Comparison of ENCODE assay signal across 1 cellular context in the genomic region with DNA sequence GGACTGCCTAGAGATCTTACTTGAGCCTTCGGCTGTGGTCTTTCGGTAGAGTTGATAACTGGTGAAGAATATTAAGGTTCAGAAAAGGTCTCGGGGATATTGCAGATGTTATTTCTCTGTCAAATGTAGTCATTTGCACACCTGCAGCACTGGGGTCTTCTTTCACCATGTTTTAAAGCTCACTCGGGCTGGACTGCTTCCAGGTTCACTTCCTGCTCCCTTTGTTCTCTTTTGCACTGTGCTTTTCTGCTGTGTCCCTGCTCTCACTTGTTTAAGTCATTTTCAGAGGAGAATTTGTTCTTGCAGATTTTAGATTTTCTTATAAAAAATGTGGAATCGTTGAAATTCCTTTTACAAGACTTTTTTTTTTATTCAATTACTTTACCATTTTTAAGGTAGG.
TF ChIP-seq lines count a peak whose summit lies in the region.

No MANE protein-coding gene starts in this region.

TF ChIP-seq in A549, 52 proteins besides CTCF, POLR2A, EP300 and RAD21 (continued from another document):
- TF ChIP-seq, protein P1, sequence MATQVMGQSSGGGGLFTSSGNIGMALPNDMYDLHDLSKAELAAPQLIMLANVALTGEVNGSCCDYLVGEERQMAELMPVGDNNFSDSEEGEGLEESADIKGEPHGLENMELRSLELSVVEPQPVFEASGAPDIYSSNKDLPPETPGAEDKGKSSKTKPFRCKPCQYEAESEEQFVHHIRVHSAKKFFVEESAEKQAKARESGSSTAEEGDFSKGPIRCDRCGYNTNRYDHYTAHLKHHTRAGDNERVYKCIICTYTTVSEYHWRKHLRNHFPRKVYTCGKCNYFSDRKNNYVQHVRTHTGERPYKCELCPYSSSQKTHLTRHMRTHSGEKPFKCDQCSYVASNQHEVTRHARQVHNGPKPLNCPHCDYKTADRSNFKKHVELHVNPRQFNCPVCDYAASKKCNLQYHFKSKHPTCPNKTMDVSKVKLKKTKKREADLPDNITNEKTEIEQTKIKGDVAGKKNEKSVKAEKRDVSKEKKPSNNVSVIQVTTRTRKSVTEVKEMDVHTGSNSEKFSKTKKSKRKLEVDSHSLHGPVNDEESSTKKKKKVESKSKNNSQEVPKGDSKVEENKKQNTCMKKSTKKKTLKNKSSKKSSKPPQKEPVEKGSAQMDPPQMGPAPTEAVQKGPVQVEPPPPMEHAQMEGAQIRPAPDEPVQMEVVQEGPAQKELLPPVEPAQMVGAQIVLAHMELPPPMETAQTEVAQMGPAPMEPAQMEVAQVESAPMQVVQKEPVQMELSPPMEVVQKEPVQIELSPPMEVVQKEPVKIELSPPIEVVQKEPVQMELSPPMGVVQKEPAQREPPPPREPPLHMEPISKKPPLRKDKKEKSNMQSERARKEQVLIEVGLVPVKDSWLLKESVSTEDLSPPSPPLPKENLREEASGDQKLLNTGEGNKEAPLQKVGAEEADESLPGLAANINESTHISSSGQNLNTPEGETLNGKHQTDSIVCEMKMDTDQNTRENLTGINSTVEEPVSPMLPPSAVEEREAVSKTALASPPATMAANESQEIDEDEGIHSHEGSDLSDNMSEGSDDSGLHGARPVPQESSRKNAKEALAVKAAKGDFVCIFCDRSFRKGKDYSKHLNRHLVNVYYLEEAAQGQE (IDR thresholded peaks at IDR 0.05), result no peak
- TF ChIP-seq, protein P2, sequence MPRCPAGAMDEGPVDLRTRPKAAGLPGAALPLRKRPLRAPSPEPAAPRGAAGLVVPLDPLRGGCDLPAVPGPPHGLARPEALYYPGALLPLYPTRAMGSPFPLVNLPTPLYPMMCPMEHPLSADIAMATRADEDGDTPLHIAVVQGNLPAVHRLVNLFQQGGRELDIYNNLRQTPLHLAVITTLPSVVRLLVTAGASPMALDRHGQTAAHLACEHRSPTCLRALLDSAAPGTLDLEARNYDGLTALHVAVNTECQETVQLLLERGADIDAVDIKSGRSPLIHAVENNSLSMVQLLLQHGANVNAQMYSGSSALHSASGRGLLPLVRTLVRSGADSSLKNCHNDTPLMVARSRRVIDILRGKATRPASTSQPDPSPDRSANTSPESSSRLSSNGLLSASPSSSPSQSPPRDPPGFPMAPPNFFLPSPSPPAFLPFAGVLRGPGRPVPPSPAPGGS (IDR thresholded peaks at IDR 0.05), result no peak
- TF ChIP-seq, protein P3, sequence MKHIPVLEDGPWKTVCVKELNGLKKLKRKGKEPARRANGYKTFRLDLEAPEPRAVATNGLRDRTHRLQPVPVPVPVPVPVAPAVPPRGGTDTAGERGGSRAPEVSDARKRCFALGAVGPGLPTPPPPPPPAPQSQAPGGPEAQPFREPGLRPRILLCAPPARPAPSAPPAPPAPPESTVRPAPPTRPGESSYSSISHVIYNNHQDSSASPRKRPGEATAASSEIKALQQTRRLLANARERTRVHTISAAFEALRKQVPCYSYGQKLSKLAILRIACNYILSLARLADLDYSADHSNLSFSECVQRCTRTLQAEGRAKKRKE (CRISPR knock-in tag; IDR thresholded peaks at IDR 0.05; ENCODE audit: low read depth), result no peak
- TF ChIP-seq HEYL (CRISPR knock-in tag; IDR thresholded peaks at IDR 0.05), result no peak
- no peak for TF ChIP-seq MAZ (IDR thresholded peaks at IDR 0.05; ENCODE audit: borderline replicate concordance, low read depth, low read length)
- TF ChIP-seq, protein P4, sequence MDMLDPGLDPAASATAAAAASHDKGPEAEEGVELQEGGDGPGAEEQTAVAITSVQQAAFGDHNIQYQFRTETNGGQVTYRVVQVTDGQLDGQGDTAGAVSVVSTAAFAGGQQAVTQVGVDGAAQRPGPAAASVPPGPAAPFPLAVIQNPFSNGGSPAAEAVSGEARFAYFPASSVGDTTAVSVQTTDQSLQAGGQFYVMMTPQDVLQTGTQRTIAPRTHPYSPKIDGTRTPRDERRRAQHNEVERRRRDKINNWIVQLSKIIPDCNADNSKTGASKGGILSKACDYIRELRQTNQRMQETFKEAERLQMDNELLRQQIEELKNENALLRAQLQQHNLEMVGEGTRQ (IDR thresholded peaks at IDR 0.05), result no peak
- TF ChIP-seq KDM5A (IDR thresholded peaks at IDR 0.05), result no peak
TF ChIP-seq in A549: peak in this region for 0.
